1 cellular context compared by ENCODE assay signal in the genomic region with DNA sequence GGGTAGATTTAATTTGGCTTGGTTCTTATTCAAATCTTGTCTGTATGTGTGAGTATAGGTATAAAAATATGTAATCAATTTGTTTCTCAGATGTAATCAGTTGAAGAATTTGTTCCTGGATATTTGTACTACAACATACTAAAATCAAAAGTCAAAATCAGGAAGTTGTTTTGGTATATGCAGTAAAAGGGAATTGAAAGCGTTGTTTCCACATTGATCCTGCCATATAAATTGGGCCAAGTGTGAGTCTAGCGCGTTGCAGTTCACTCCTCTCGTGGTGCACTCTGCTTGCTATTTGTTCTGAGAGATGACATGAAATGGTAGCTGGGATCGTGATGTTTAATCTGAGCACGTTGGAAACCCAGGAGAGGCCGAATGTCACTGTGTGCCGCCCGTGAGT.
TF ChIP-seq lines count a peak whose summit lies in the region.

No MANE protein-coding gene starts in this region.

TF ChIP-seq in HepG2, 621 proteins besides CTCF, POLR2A, EP300 and RAD21:
- TF ChIP-seq RBM22 (optimal IDR thresholded peaks at IDR 0.05; ENCODE audit: low read length) = peak; percentile 68
- TF ChIP-seq, protein P1, sequence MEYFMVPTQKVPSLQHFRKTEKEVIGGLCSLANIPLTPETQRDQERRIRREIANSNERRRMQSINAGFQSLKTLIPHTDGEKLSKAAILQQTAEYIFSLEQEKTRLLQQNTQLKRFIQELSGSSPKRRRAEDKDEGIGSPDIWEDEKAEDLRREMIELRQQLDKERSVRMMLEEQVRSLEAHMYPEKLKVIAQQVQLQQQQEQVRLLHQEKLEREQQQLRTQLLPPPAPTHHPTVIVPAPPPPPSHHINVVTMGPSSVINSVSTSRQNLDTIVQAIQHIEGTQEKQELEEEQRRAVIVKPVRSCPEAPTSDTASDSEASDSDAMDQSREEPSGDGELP (IDR thresholded peaks at IDR 0.05; ENCODE audit: borderline replicate concordance, low read depth) = no peak
